In the genomic region with DNA sequence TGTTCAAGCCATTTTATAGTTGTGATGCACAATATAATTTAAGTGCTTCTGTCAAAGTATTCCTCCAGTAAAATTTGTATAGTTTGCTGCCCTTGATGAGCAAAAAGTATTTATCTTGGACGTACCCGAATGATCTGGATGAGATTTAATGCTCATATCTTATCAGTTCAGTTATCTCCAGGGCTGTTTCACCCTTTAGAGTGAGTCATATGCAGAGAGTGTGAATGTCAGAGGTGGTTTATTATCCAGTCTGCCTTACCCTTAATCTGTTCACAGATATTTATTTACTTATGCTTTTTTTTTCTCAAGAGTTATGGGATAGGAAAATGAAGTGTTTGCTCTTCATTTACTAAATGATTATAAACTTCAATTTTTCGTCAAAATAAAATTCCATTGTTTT, we compare ENCODE assay signal across 18 cellular contexts. TPM values are rescaled to one million over a fixed set of nuclear protein-coding genes. Genes with fewer than 3 reads are reported as not detected.
"Had no signal": no experiment of that assay in that cellular context is flagged by ENCODE, and none has a peak within 500 bp of the region (broad histone marks: within the 10 kb centered on the region; RNA-seq: fewer than 3 reads in every experiment).

No MANE protein-coding gene starts in this region.

RNA-seq across cellular contexts. Expression of a gene that starts 26.6 kb away (rescaled TPM):
- total RNA-seq: natural killer cell treated with Interleukin-12 subunit alpha and Interleukin-12 subunit beta and Interleukin-15 and Interleukin-18, amount 100 ng/mL, for 72 hours; neural crest cell; omental fat pad; osteocyte; pancreas; posterior vena cava; prostate gland; pulmonary artery endothelial cell; right atrium auricular region; sciatic nerve; smooth muscle cell; spleen; suprapubic skin; testis; transverse colon; upper lobe of right lung; urinary bladder; uterus had no signal
- polyA plus RNA-seq: pancreas, smooth muscle cell, spleen, urinary bladder had no signal

RNA-seq across cellular contexts. Expression of a gene that starts 45.4 kb away (rescaled TPM):
- total RNA-seq: natural killer cell treated with Interleukin-12 subunit alpha and Interleukin-12 subunit beta and Interleukin-15 and Interleukin-18, amount 100 ng/mL, for 72 hours; neural crest cell; omental fat pad; osteocyte; pancreas; posterior vena cava; prostate gland; pulmonary artery endothelial cell; right atrium auricular region; sciatic nerve; smooth muscle cell; spleen; suprapubic skin; testis; transverse colon; upper lobe of right lung; urinary bladder; uterus had no signal
- polyA plus RNA-seq: pancreas, smooth muscle cell, spleen, urinary bladder had no signal

RNA-seq across cellular contexts. Expression of a gene that starts 47.2 kb away (rescaled TPM):
- total RNA-seq: natural killer cell treated with Interleukin-12 subunit alpha and Interleukin-12 subunit beta and Interleukin-15 and Interleukin-18, amount 100 ng/mL, for 72 hours; neural crest cell; omental fat pad; osteocyte; pancreas; posterior vena cava; pulmonary artery endothelial cell; right atrium auricular region; sciatic nerve; spleen; transverse colon; upper lobe of right lung; urinary bladder; uterus had no signal
- polyA plus RNA-seq: smooth muscle cell, urinary bladder had no signal
